22 cellular contexts compared by ENCODE assay signal in the genomic region with DNA sequence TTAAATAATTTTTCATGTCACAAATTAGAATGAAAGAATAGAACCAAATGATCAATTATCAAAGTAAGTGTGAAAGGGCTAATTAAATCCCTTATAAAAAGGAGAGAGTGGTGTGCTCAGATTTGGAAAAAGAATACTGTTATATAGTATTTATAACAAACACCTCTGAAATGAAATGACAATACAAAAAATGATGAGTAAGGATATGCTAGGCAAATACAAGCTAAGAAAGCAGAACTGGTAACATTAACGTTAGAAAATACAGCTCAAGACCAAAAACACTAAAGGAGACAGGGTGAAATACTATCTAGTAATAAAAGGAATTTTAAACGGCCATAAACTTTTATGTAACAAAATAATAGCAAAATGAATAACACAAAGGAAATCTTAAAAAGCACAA.
"Had no signal": no experiment of that assay in that cellular context is flagged by ENCODE, and none has a peak within 500 bp of the region (broad histone marks: within the 10 kb centered on the region; RNA-seq: fewer than 3 reads in every experiment).

No MANE protein-coding gene starts in this region.

- H3K4me3 ChIP-seq: MG63 had no signal

- H3K27ac ChIP-seq: RWPE1 had no signal

- ATAC-seq: Panc1, PC-3, T-cell had no signal

- H3K27me3 ChIP-seq: MG63 had no signal

- H3K4me2 ChIP-seq: SK-N-SH had no signal

- H3K9ac ChIP-seq: SK-N-SH had no signal

- H3K36me3 ChIP-seq: MG63 had no signal

- DNase-seq: Karpas-422, KBM-7, MG63, NCI-H1092, NCI-H1105 treated with DMSO at 0.1 percent for 48 hours, NCI-H1417 treated with DMSO at 0.1 percent for 48 hours, NCI-H146, NCI-H1694 treated with DMSO at 0.1 percent for 48 hours, NCI-H1930, NCI-H2081, NCI-H2107, NCI-H2227 treated with DMSO at 0.1 percent for 48 hours, NCI-H524, NCI-H526 treated with DMSO at 0.1 percent for 48 hours, NCI-H748 treated with DMSO at 0.1 percent for 48 hours, PC-3, SHP77, SK-N-SH, SW 1271, T-cell had no signal

- H3K9me3 ChIP-seq: MG63, SK-N-SH had no signal
